Comparison of ENCODE assay signal across 8 cellular contexts in genomic region chr4:163544407-163545038, GRCh38. TPM values are rescaled to one million over a fixed set of nuclear protein-coding genes. Genes with fewer than 3 reads are reported as not detected.
A peak's percentile ranks its signal among the peaks of the same experiment; 100 is the strongest.
DNase-seq lines count a peak whose midpoint lies in the region; ATAC-seq, FAIRE-seq and TF ChIP-seq lines count a peak whose summit lies in the region.

No MANE protein-coding gene starts in this region.

- ATAC-seq in GM19463 (IDR thresholded peaks at IDR 0.05; ENCODE audit: unreplicated experiment) (peak; percentile 86), HG03558 (IDR thresholded peaks at IDR 0.05; ENCODE audit: extremely low read depth, unreplicated experiment) (peak; percentile 81), gastroesophageal sphincter (peak; percentile 79)
- peak; percentile 88 for ATAC-seq in activated T-helper 17 cell treated with anti-CD3 and anti-CD28 coated beads, Interleukin-2, amount 50 U/mL, for 72 hours (replicated peaks)

- H3K36me3 Mint-ChIP-seq in activated T-helper 17 cell treated with anti-CD3 and anti-CD28 coated beads, Interleukin-2, amount 50 U/mL, for 72 hours (ENCODE audit: low read depth): no peaks in the 10 kb centered on the region

- TF ChIP-seq EP300 in gastroesophageal sphincter (IDR thresholded peaks at IDR 0.05): no peak

- H3K27ac Mint-ChIP-seq in activated T-helper 17 cell treated with anti-CD3 and anti-CD28 coated beads, Interleukin-2, amount 50 U/mL, for 72 hours: no peak overlapping the region

- H3K36me3 ChIP-seq in Peyer's patch: no peaks in the 10 kb centered on the region
- no peaks in the 10 kb centered on the region for H3K36me3 ChIP-seq in gastroesophageal sphincter

- no peak for FAIRE-seq in D721Med (lab: Jason Lieb, UNC)

- H3K27me3 ChIP-seq in Peyer's patch (no peaks in the 10 kb centered on the region), gastroesophageal sphincter (no peaks in the 10 kb centered on the region)

- H3K4me3 ChIP-seq in Peyer's patch (peak overlapping the region in 2 of 4 donors; percentile 32 to 38), gastroesophageal sphincter (peak overlapping the region; percentile 27 to 35)

- TF ChIP-seq CTCF in D721Med (IDR thresholded peaks at IDR 0.05; ENCODE audit: insufficient read depth, missing control alignments) (peak; percentile 98), Peyer's patch (IDR thresholded peaks at IDR 0.05) (peak; percentile 61 to 89 (median 72)), gastroesophageal sphincter (IDR thresholded peaks at IDR 0.05) (peak; percentile 60 to 90 (median 76))

- DNase-seq in D721Med (ENCODE audit: insufficient read length, low spot score) (no peak), Peyer's patch (peak; percentile 58 to 85 (median 64)), posterior cingulate gyrus (peak; percentile 14 to 93 (median 60)), ureter (ENCODE audit: low spot score) (peak; percentile 59)

- no peaks in the 10 kb centered on the region for H3K9me3 Mint-ChIP-seq in activated T-helper 17 cell treated with anti-CD3 and anti-CD28 coated beads, Interleukin-2, amount 50 U/mL, for 72 hours

- H3K4me3 Mint-ChIP-seq in activated T-helper 17 cell treated with anti-CD3 and anti-CD28 coated beads, Interleukin-2, amount 50 U/mL, for 72 hours: no peak overlapping the region

- WGBS in gastroesophageal sphincter (ENCODE audit: low coverage in 1 of 2), 2 donors: 0 to 6% methylated on average over 3 to 12 of the region's 12 CpGs

- H3K4me1 ChIP-seq in Peyer's patch (no peaks in the 10 kb centered on the region), gastroesophageal sphincter (peaks cover 0 to 11% (median 0%) of the 10 kb centered on the region in 3 donors)

- intact Hi-C loops in posterior cingulate gyrus (cut with DNase I): loop anchor here (1.0 to 10.0 kb wide), 3 partner anchors 59 to 1047 kb away; partner anchors contain the start of gene NPY1R

- H3K4me1 Mint-ChIP-seq in activated T-helper 17 cell treated with anti-CD3 and anti-CD28 coated beads, Interleukin-2, amount 50 U/mL, for 72 hours: no peaks in the 10 kb centered on the region

- H3K27me3 Mint-ChIP-seq in activated T-helper 17 cell treated with anti-CD3 and anti-CD28 coated beads, Interleukin-2, amount 50 U/mL, for 72 hours: no peaks in the 10 kb centered on the region

- H3K27ac ChIP-seq in Peyer's patch (no peak overlapping the region), gastroesophageal sphincter (no peak overlapping the region)

- H3K9me3 ChIP-seq in Peyer's patch (no peaks in the 10 kb centered on the region), gastroesophageal sphincter (no peaks in the 10 kb centered on the region)

- TF ChIP-seq POLR2A in Peyer's patch (IDR thresholded peaks at IDR 0.05): no peak
- TF ChIP-seq POLR2A in gastroesophageal sphincter (IDR thresholded peaks at IDR 0.05): no peak

RNA-seq across cellular contexts. Expression of gene TMA16, which starts 50.0 kb away (rescaled TPM):
- total RNA-seq in Peyer's patch (10 to 100 TPM in 3 of 4 donors, 1 to 10 TPM in 1; 6.1 to 26.4 (median 15.1) TPM), gastroesophageal sphincter (10 to 100 TPM; 11.8 to 21.1 (median 18.7) TPM), ureter (33.9 TPM)
- 10 to 100 TPM; 21.7 to 37.7 TPM for total RNA-seq in activated T-helper 17 cell treated with anti-CD3 and anti-CD28 coated beads, Interleukin-2, amount 50 U/mL, for 72 hours
